Comparison of ENCODE assay signal across 8 cellular contexts in the genomic region with DNA sequence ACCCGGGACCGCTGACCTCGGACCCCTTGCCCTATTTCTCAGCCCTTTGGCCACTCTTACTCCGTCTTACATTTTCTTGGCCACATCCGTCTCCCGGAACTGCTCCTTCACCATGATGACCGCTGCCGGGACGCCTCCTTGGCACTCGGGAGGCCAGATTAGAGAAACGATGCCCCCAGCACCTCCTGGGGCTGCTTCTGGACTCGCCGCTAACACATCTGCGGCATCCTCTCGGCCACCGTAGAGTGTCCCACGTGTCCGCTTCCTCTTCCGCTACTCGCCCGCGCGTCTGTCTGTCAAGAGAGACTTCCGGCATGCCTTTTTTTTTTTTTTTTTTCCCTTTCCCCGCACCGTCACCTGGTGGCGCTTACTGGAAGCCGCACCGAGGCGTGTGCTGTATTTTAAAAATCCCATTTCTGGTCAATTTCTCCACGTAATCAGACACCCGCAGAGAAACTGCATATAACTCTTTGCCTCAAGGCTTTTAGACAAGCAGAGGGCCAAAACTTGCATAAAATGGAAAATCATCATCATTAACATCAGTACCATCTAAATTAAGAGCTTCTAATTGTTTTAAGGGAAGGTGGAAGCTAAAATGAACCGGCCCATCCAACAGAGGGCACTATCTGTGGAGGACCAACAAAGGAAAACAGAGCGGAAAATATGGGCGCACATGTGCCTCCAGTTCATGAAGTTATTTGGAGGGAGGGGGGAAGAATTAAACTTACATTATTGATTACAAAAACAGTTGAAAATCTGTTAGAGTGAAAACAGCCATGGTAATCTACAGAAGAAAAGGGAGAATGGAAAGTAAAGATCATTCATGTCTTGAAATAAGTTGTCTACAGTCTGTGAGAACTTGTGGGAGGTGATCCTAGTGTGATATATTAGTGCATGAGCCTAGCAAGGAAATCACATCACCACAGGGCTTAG. TPM values are rescaled to one million over a fixed set of nuclear protein-coding genes. Genes with fewer than 3 reads are reported as not detected.
DNase-seq lines count a peak whose midpoint lies in the region; ATAC-seq and TF ChIP-seq lines count a peak whose summit lies in the region.

Gene POLR3A (minus strand): TSS at position 222 of the 933 bp plus-strand sequence. CDS start 108 bp downstream, at position 114.

- H3K27me3 ChIP-seq in adrenal gland (no peaks in the 10 kb centered on the region), heart right ventricle (no peaks in the 10 kb centered on the region), upper lobe of right lung (no peaks in the 10 kb centered on the region)

- no peaks in the 10 kb centered on the region for H3K9me3 ChIP-seq in adrenal gland (replicated peaks in 1 of 3)
- no peaks in the 10 kb centered on the region for H3K9me3 ChIP-seq in heart right ventricle
- no peaks in the 10 kb centered on the region for H3K9me3 ChIP-seq in upper lobe of right lung

- H3K27ac ChIP-seq in adrenal gland (peak within 1 kb of the TSS; percentile 57 to 88 (median 76)), heart right ventricle (peak within 1 kb of the TSS; percentile 35 to 82 (median 78)), upper lobe of right lung (peak within 1 kb of the TSS; percentile 65)

- DNase-seq in NCI-H1417 treated with DMSO at 0.1 percent for 48 hours (lab: John Stamatoyannopoulos, UW) (peak; percentile 59), T follicular helper cell (ENCODE audit: low read depth) (peak; percentile 85), adrenal gland (peak; percentile 94 to 99 (median 97)), heart right ventricle (peak; percentile 95 to 98), posterior vena cava (ENCODE audit: low spot score) (peak; percentile 99), upper lobe of right lung (peak; percentile 97)

- TF ChIP-seq POLR2A in adrenal gland (IDR thresholded peaks at IDR 0.05) = peak in 1 of 2 donors; percentile 38

- TF ChIP-seq CTCF in GM12874 (IDR thresholded peaks at IDR 0.05; ENCODE audit: insufficient read depth, low read depth, low read length) (peak; percentile 47), adrenal gland (IDR thresholded peaks at IDR 0.05) (peak; percentile 46 to 95 (median 70)), heart right ventricle (IDR thresholded peaks at IDR 0.05) (peak in 8 of 9 donors; percentile 50 to 81 (median 68)), upper lobe of right lung (IDR thresholded peaks at IDR 0.05) (peak; percentile 71)

- intact Hi-C loops in adrenal gland (cut with DNase I) = loop anchor here in 1 of 2 donors (10.0 kb wide), 1 partner anchor 95 kb away; no protein-coding TSS in a partner anchor
- intact Hi-C loops in heart right ventricle (cut with DNase I) = no loop called here
- intact Hi-C loops in posterior vena cava (cut with DNase I) = loop anchor here in 1 of 2 donors (10.0 kb wide), 1 partner anchor 185 kb away; no protein-coding TSS in a partner anchor
- intact Hi-C loops in upper lobe of right lung (cut with DNase I) = no loop called here

- peak; percentile 61 for ATAC-seq in HG02763 (IDR thresholded peaks at IDR 0.05; ENCODE audit: unreplicated experiment)
- ATAC-seq in heart right ventricle = peak; percentile 74 to 84 (median 80)
- peak; percentile 87 for ATAC-seq in upper lobe of right lung

- H3K4me1 ChIP-seq in adrenal gland (replicated peaks in 1 of 2) (peaks cover 9 to 26% of the 10 kb centered on the region in 2 donors), heart right ventricle (peaks cover 8 to 41% (median 24%) of the 10 kb centered on the region in 9 donors), upper lobe of right lung (peaks cover 20% of the 10 kb centered on the region)

- 0 to 1% (median 1%) methylated on average over 35 of the region's 35 CpGs for WGBS in adrenal gland, 4 donors
- WGBS in heart right ventricle, 2 donors = 1% methylated on average over 35 of the region's 35 CpGs

- H3K4me3 ChIP-seq in adrenal gland (peak within 1 kb of the TSS; percentile 69 to 95 (median 72)), heart right ventricle (peak within 1 kb of the TSS; percentile 60 to 100 (median 83)), upper lobe of right lung (peak within 1 kb of the TSS; percentile 96)

- H3K36me3 ChIP-seq in adrenal gland (replicated peaks in 1 of 2) (peaks cover 0 to 15% of the 10 kb centered on the region in 2 donors), heart right ventricle (peaks cover 0 to 26% (median 15%) of the 10 kb centered on the region in 9 donors), upper lobe of right lung (peaks cover 17% of the 10 kb centered on the region)

RNA-seq across cellular contexts. Expression of gene POLR3A, which starts in this region (rescaled TPM):
- total RNA-seq in adrenal gland = 10 to 100 TPM in 7 of 8 donors, 1 to 10 TPM in 1; 9.6 to 18.4 (median 15.5) TPM
- 10 to 100 TPM in 1 of 3 donors, 1 to 10 TPM in 2; 6.8 to 11.7 (median 7.0) TPM for polyA plus RNA-seq in adrenal gland
- total RNA-seq in heart right ventricle = 10 to 100 TPM in 8 of 10 donors, 1 to 10 TPM in 2; 8.5 to 12.5 (median 10.8) TPM
- polyA plus RNA-seq in heart right ventricle = 1 to 10 TPM; 4.2 to 4.6 TPM
- total RNA-seq in posterior vena cava = 10 to 100 TPM in 1 of 2 donors, 1 to 10 TPM in 1; 8.2 to 10.1 TPM
- total RNA-seq in upper lobe of right lung = 13.7 TPM

Comparison
In these comparisons a context has a peak if more than half of its experiments do, and no peak if none do; other contexts are left out.
1. Peak in every context shown above with its lines: DNase-seq, ATAC-seq, H3K4me3 ChIP-seq and H3K27ac ChIP-seq.